In the genomic region with DNA sequence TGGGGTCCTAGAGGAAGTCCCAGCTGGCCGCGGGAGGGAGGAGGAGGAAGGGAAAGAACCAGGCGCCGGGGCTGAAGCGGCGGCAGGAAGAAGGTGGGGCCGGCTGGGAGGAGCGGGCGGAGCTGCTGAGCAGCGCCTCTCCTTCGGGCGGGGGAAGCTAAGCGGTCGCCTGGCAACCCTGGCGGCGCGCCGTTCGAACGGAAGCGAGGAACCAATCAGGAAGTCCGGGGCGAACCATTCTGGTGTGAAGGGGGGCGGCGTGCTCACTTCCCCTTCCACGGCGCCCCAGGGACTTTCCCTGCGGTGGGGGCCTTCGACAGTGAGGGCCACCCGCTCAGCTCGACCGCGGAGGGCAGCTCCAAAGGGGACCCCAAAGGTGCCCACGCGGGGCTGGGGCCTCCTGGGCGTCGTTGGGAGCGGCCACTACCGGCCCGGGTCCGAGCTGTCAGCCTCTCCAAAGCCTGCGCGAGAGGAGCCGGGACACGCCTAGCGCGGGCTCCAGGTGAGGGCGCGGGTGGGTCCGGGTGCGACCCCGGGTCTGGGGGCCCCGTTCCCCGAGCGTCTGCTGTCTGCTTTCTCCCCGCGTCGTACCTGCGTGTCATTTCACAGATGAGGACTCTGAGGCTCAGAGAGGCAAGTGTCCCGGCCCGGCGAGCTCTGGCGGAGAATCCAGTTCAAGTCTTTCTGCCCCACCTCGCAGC, we compare ENCODE assay signal across 1 cellular context.
TF ChIP-seq lines count a peak whose summit lies in the region.

Gene FAM110A (plus strand): TSS at position 266 of the 701 bp plus-strand sequence. CDS start 11,090 bp downstream, outside the sequence.

TF ChIP-seq in HepG2, 621 proteins besides CTCF, POLR2A, EP300 and RAD21 (continued from another document and continues in another):
- peak; percentile 92 for TF ChIP-seq ZNF687 (CRISPR knock-in tag; IDR thresholded peaks at IDR 0.05)
- TF ChIP-seq, protein P1, sequence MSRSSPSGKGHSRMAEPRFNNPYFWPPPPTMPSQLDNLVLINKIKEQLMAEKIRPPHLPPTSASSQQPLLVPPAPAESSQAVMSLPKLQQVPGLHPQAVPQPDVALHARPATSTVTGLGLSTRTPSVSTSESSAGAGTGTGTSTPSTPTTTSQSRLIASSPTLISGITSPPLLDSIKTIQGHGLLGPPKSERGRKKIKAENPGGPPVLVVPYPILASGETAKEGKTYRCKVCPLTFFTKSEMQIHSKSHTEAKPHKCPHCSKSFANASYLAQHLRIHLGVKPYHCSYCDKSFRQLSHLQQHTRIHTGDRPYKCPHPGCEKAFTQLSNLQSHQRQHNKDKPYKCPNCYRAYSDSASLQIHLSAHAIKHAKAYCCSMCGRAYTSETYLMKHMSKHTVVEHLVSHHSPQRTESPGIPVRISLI (CRISPR knock-in tag; IDR thresholded peaks at IDR 0.05; ENCODE audit: borderline replicate concordance) = no peak
- peak; percentile 69; the same call in 1 of the 2 replicates for TF ChIP-seq RXRA (CRISPR knock-in tag; IDR thresholded peaks at IDR 0.05)
- TF ChIP-seq, protein P2, sequence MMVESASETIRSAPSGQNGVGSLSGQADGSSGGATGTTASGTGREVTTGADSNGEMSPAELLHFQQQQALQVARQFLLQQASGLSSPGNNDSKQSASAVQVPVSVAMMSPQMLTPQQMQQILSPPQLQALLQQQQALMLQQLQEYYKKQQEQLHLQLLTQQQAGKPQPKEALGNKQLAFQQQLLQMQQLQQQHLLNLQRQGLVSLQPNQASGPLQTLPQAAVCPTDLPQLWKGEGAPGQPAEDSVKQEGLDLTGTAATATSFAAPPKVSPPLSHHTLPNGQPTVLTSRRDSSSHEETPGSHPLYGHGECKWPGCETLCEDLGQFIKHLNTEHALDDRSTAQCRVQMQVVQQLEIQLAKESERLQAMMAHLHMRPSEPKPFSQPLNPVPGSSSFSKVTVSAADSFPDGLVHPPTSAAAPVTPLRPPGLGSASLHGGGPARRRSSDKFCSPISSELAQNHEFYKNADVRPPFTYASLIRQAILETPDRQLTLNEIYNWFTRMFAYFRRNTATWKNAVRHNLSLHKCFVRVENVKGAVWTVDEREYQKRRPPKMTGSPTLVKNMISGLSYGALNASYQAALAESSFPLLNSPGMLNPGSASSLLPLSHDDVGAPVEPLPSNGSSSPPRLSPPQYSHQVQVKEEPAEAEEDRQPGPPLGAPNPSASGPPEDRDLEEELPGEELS (CRISPR knock-in tag; IDR thresholded peaks at IDR 0.05) = peak; percentile 41
- peak; percentile 68 for TF ChIP-seq TEAD3 (CRISPR knock-in tag; optimal IDR thresholded peaks at IDR 0.05; ENCODE audit: borderline replicate concordance)
- peak; percentile 39; the same call in 1 of the 2 replicates for TF ChIP-seq ZSCAN31 (CRISPR knock-in tag; IDR thresholded peaks at IDR 0.05; ENCODE audit: low read depth)
- TF ChIP-seq CBFB (CRISPR knock-in tag; IDR thresholded peaks at IDR 0.05) = peak; percentile 69; the same call in 1 of the 2 replicates
- peak; percentile 29 for TF ChIP-seq MED1 (CRISPR knock-in tag; IDR thresholded peaks at IDR 0.05)
- TF ChIP-seq ZNF75D (CRISPR knock-in tag; IDR thresholded peaks at IDR 0.05; ENCODE audit: borderline replicate concordance) = no peak
- no peak for TF ChIP-seq EHMT2 (IDR thresholded peaks at IDR 0.05; ENCODE audit: borderline replicate concordance, low read depth, low read length)
- no peak for TF ChIP-seq ZNF207 (IDR thresholded peaks at IDR 0.05; ENCODE audit: borderline replicate concordance)
- peak; percentile 74 for TF ChIP-seq TBX3 (IDR thresholded peaks at IDR 0.05; ENCODE audit: borderline replicate concordance)
- TF ChIP-seq ZFYVE20 (CRISPR knock-in tag; IDR thresholded peaks at IDR 0.05; ENCODE audit: borderline replicate concordance, low read depth) = no peak
- TF ChIP-seq, protein P3, sequence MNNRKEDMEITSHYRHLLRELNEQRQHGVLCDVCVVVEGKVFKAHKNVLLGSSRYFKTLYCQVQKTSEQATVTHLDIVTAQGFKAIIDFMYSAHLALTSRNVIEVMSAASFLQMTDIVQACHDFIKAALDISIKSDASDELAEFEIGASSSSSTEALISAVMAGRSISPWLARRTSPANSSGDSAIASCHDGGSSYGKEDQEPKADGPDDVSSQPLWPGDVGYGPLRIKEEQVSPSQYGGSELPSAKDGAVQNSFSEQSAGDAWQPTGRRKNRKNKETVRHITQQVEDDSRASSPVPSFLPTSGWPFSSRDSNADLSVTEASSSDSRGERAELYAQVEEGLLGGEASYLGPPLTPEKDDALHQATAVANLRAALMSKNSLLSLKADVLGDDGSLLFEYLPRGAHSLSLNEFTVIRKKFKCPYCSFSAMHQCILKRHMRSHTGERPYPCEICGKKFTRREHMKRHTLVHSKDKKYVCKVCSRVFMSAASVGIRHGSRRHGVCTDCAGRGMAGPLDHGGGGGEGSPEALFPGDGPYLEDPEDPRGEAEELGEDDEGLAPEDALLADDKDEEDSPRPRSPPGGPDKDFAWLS (CRISPR knock-in tag; IDR thresholded peaks at IDR 0.05; ENCODE audit: borderline replicate concordance) = no peak
- TF ChIP-seq MXD4 (CRISPR knock-in tag; IDR thresholded peaks at IDR 0.05) = peak; percentile 91
- TF ChIP-seq NR3C1 (CRISPR knock-in tag; IDR thresholded peaks at IDR 0.05) = no peak
- no peak for TF ChIP-seq PRMT3 (CRISPR knock-in tag; IDR thresholded peaks at IDR 0.05; ENCODE audit: borderline replicate concordance, low read depth)
- no peak for TF ChIP-seq SRF (IDR thresholded peaks at IDR 0.05; ENCODE audit: low read depth, low read length)
- peak; percentile 92 for TF ChIP-seq ARNT2 (CRISPR knock-in tag; IDR thresholded peaks at IDR 0.05; ENCODE audit: low read depth)
- no peak for TF ChIP-seq ZNF337 (CRISPR knock-in tag; IDR thresholded peaks at IDR 0.05; ENCODE audit: borderline replicate concordance, low read depth)
- no peak for TF ChIP-seq SRSF9 (IDR thresholded peaks at IDR 0.05; ENCODE audit: borderline replicate concordance, insufficient read depth, low read depth, low read length, poor library complexity, severe bottlenecking)
- no peak; the same call in 1 of the 2 replicates for TF ChIP-seq ZNF782 (CRISPR knock-in tag; IDR thresholded peaks at IDR 0.05; ENCODE audit: borderline replicate concordance)
- TF ChIP-seq HNF4A (CRISPR knock-in tag; IDR thresholded peaks at IDR 0.05) = no peak
- no peak for TF ChIP-seq ZKSCAN1 (IDR thresholded peaks at IDR 0.05; ENCODE audit: low read length)
- TF ChIP-seq CSRNP1 (CRISPR knock-in tag; IDR thresholded peaks at IDR 0.05) = peak; percentile 89
- 0 out of 2 replicates have a peak, but pooled peaks have one; percentile 26 for TF ChIP-seq GLI4 (CRISPR knock-in tag; IDR thresholded peaks at IDR 0.05; ENCODE audit: borderline replicate concordance)
- TF ChIP-seq GFI1 (CRISPR knock-in tag; IDR thresholded peaks at IDR 0.05; ENCODE audit: borderline replicate concordance) = no peak
- TF ChIP-seq KLF9 (CRISPR knock-in tag; IDR thresholded peaks at IDR 0.05; ENCODE audit: low read depth) = no peak
- TF ChIP-seq ELF4 (CRISPR knock-in tag; IDR thresholded peaks at IDR 0.05; ENCODE audit: borderline replicate concordance) = no peak
- TF ChIP-seq MAF1 (CRISPR knock-in tag; IDR thresholded peaks at IDR 0.05; ENCODE audit: borderline replicate concordance) = peak; percentile 86
- TF ChIP-seq, protein P4, sequence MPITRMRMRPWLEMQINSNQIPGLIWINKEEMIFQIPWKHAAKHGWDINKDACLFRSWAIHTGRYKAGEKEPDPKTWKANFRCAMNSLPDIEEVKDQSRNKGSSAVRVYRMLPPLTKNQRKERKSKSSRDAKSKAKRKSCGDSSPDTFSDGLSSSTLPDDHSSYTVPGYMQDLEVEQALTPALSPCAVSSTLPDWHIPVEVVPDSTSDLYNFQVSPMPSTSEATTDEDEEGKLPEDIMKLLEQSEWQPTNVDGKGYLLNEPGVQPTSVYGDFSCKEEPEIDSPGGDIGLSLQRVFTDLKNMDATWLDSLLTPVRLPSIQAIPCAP (CRISPR knock-in tag; IDR thresholded peaks at IDR 0.05; ENCODE audit: low read depth) = no peak
- TF ChIP-seq ZBTB1 (CRISPR knock-in tag; IDR thresholded peaks at IDR 0.05; ENCODE audit: borderline replicate concordance) = no peak
- TF ChIP-seq ZNF720 (CRISPR knock-in tag; IDR thresholded peaks at IDR 0.05) = no peak
- TF ChIP-seq ZNF780A (CRISPR knock-in tag; IDR thresholded peaks at IDR 0.05) = no peak; the same call in 1 of the 2 replicates
- TF ChIP-seq SMARCE1 (IDR thresholded peaks at IDR 0.05; ENCODE audit: borderline replicate concordance) = no peak
- peak; percentile 96 for TF ChIP-seq RFX1 (IDR thresholded peaks at IDR 0.05)
- TF ChIP-seq ZUFSP (CRISPR knock-in tag; IDR thresholded peaks at IDR 0.05; ENCODE audit: borderline replicate concordance) = no peak
- TF ChIP-seq USF2 (IDR thresholded peaks at IDR 0.05; ENCODE audit: low read depth, low read length) = no peak
- TF ChIP-seq USF2 (CRISPR knock-in tag; IDR thresholded peaks at IDR 0.05; ENCODE audit: borderline replicate concordance) = no peak
- no peak; the same call in 1 of the 2 replicates for TF ChIP-seq XBP1 (CRISPR knock-in tag; IDR thresholded peaks at IDR 0.05)
- peak; percentile 5; the same call in 1 of the 2 replicates for TF ChIP-seq YEATS2 (CRISPR knock-in tag; IDR thresholded peaks at IDR 0.05; ENCODE audit: borderline replicate concordance)
- peak; percentile 56 for TF ChIP-seq ZFP36L1 (CRISPR knock-in tag; IDR thresholded peaks at IDR 0.05)
- no peak for TF ChIP-seq GTF3A (CRISPR knock-in tag; conservative IDR thresholded peaks at IDR 0.05)
- TF ChIP-seq RNF2 (conservative IDR thresholded peaks at IDR 0.05; ENCODE audit: low read depth) = peak; percentile 90
- TF ChIP-seq NCOR1 (IDR thresholded peaks at IDR 0.05; ENCODE audit: borderline replicate concordance, low read length) = no peak
